1 cellular context compared by ENCODE assay signal in the genomic region with DNA sequence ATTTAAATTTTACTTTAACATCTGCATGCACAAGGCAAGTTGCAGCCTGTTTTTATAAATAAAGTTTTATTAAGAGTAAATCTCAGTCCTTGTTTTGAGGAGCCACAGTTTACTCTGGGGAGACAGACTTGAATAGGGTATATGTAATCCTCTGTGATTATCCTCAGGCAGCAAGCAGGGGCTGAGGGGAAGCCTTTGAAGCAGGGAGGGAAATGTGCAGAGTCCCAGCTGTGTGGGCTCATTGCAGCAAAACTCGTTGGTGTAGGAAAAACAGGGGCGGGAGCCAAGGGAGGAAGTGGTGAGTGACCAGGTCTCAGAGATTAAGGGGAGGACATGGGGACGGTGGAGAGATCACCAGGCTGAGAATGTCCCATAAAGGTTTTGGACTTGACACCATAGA.
TF ChIP-seq lines count a peak whose summit lies in the region.

No MANE protein-coding gene starts in this region.

TF ChIP-seq in IMR-90, 13 proteins besides CTCF, POLR2A, EP300 and RAD21:
- TF ChIP-seq, protein P1, sequence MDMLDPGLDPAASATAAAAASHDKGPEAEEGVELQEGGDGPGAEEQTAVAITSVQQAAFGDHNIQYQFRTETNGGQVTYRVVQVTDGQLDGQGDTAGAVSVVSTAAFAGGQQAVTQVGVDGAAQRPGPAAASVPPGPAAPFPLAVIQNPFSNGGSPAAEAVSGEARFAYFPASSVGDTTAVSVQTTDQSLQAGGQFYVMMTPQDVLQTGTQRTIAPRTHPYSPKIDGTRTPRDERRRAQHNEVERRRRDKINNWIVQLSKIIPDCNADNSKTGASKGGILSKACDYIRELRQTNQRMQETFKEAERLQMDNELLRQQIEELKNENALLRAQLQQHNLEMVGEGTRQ (IDR thresholded peaks at IDR 0.05; ENCODE audit: low read depth, low read length), result no peak
TF ChIP-seq in IMR-90: peak in this region for 0.
